ENCODE assay signal across 8 cellular contexts in the genomic region with DNA sequence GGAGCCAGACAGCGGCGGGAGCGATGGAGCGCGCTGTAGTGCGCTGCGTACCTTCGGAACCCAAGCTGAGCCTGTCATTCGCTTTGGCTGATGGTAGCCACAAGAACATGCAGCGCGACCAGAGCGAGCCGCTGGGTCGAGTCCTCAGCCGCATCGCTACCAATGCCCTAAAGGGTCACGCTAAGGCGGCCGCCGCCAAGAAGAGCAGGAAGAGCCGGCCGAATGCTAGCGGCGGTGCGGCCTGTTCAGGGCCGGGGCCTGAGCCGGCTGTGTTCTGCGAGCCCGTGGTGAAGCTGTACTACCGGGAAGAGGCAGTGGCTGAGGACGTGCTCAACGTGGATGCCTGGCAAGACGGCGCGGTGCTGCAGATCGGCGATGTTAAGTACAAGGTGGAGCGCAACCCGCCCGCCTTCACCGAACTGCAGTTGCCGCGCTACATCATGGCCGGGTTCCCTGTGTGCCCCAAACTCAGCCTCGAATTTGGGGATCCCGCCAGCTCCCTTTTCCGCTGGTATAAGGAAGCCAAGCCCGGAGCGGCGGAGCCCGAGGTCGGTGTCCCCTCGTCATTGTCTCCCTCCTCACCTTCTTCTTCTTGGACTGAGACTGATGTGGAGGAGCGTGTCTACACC. TPM values are rescaled to one million over a fixed set of nuclear protein-coding genes. Genes with fewer than 3 reads are reported as not detected.
DNase-seq lines count a peak whose midpoint lies in the region; ATAC-seq and TF ChIP-seq lines count a peak whose summit lies in the region.

No MANE protein-coding gene starts in this region.

- DNase-seq in AG20443 (ENCODE audit: low spot score): peak; percentile 56
- DNase-seq in T-helper 17 cell: peak; percentile 13 to 21 (median 19)
- DNase-seq in lung (ENCODE audit: low spot score): no peak
- no peak for DNase-seq in HuH-7.5 (ENCODE audit: low spot score)

- H3K36me3 Mint-ChIP-seq in T-helper 17 cell (ENCODE audit: low read depth): no peaks in the 10 kb centered on the region
- peaks cover 42% of the 10 kb centered on the region for H3K36me3 Mint-ChIP-seq in stimulated activated naive CD8-positive, alpha-beta T cell treated with anti-CD3 and anti-CD28 coated beads, Interleukin-15, Interleukin-2, amounts not matched to agents 100 ng/mL and 50 ng/mL, for 24 hours (ENCODE audit: low read depth)

- H3K27me3 Mint-ChIP-seq in T-helper 17 cell: no peaks in the 10 kb centered on the region
- no peaks in the 10 kb centered on the region for H3K27me3 Mint-ChIP-seq in stimulated activated naive CD8-positive, alpha-beta T cell treated with anti-CD3 and anti-CD28 coated beads, Interleukin-15, Interleukin-2, amounts not matched to agents 100 ng/mL and 50 ng/mL, for 24 hours

- no peaks in the 10 kb centered on the region for H3K27me3 ChIP-seq in lung (ENCODE audit: control insufficient read depth, insufficient read depth)

- peak; percentile 26 for ATAC-seq in GM18873 (IDR thresholded peaks at IDR 0.05; ENCODE audit: low FRiP score, unreplicated experiment)
- peak; percentile 15 for ATAC-seq in HG03095 (IDR thresholded peaks at IDR 0.05; ENCODE audit: unreplicated experiment)
- peak; percentile 52 for ATAC-seq in T-helper 17 cell
- peak; percentile 42 for ATAC-seq in lung (ENCODE audit: insufficient read depth, low FRiP score)

- no peak for TF ChIP-seq CTCF in lung (IDR thresholded peaks at IDR 0.05; ENCODE audit: control extremely low read depth, extremely low read depth)

- peaks cover 27% of the 10 kb centered on the region for H3K4me1 Mint-ChIP-seq in T-helper 17 cell
- H3K4me1 Mint-ChIP-seq in stimulated activated naive CD8-positive, alpha-beta T cell treated with anti-CD3 and anti-CD28 coated beads, Interleukin-15, Interleukin-2, amounts not matched to agents 100 ng/mL and 50 ng/mL, for 24 hours (ENCODE audit: low read depth): peaks cover 54% of the 10 kb centered on the region

- peaks cover 0 to 3% of the 10 kb centered on the region in 2 donors for H3K36me3 ChIP-seq in lung (ENCODE audit: control insufficient read depth in 2 of 2, insufficient read depth in 2 of 2, low read length in 2 of 2)

- peak overlapping the region; percentile 98 for H3K27ac Mint-ChIP-seq in T-helper 17 cell
- H3K27ac Mint-ChIP-seq in stimulated activated naive CD8-positive, alpha-beta T cell treated with anti-CD3 and anti-CD28 coated beads, Interleukin-15, Interleukin-2, amounts not matched to agents 100 ng/mL and 50 ng/mL, for 24 hours: peak overlapping the region; percentile 98

- WGBS in lung, 2 donors: 0% methylated on average over 53 to 54 of the region's 54 CpGs

- peak overlapping the region; percentile 72 for H3K4me3 ChIP-seq in lung

- peaks cover 6 to 8% of the 10 kb centered on the region in 2 donors for H3K4me1 ChIP-seq in lung (ENCODE audit: control insufficient read depth in 2 of 2, insufficient read depth in 2 of 2, low read length in 2 of 2)

- H3K9me3 Mint-ChIP-seq in stimulated activated naive CD8-positive, alpha-beta T cell treated with anti-CD3 and anti-CD28 coated beads, Interleukin-15, Interleukin-2, amounts not matched to agents 100 ng/mL and 50 ng/mL, for 24 hours: no peaks in the 10 kb centered on the region

- H3K9me3 ChIP-seq in T-helper 17 cell (ENCODE audit: control insufficient read depth, low read length, poor library complexity, severe bottlenecking): no peaks in the 10 kb centered on the region
- H3K9me3 ChIP-seq in lung (ENCODE audit: control insufficient read depth in 2 of 2, insufficient read depth in 1 of 2, low read length in 1 of 2): no peaks in the 10 kb centered on the region

- peak overlapping the region; percentile 89 for H3K4me3 Mint-ChIP-seq in T-helper 17 cell
- peak overlapping the region; percentile 97 for H3K4me3 Mint-ChIP-seq in stimulated activated naive CD8-positive, alpha-beta T cell treated with anti-CD3 and anti-CD28 coated beads, Interleukin-15, Interleukin-2, amounts not matched to agents 100 ng/mL and 50 ng/mL, for 24 hours

- peak overlapping the region; percentile 96 for H3K27ac ChIP-seq in cingulate gyrus (ENCODE audit: low read depth, low read length)
- peak overlapping the region; percentile 88 to 97 for H3K27ac ChIP-seq in lung (ENCODE audit: low read depth in 1 of 2, low read length in 1 of 2)

RNA-seq across cellular contexts. Expression of a gene that starts 0.5 kb away (rescaled TPM):
- total RNA-seq in T-helper 17 cell (10 to 100 TPM; 30.2 to 31.7 TPM), lung (10 to 100 TPM; 10.5 to 24.5 TPM)
- 1 to 10 TPM; 3.9 to 9.3 TPM for polyA plus RNA-seq in lung

RNA-seq across cellular contexts. Expression of a gene that starts 12.4 kb away (rescaled TPM):
- total RNA-seq in T-helper 17 cell: under 1 TPM; 0.07 to 0.23 TPM
- 10 to 100 TPM; 13.4 to 37.8 TPM for total RNA-seq in lung
- polyA plus RNA-seq in lung: 1 to 10 TPM; 3.3 to 8.0 TPM

RNA-seq across cellular contexts. Expression of a gene that starts 40.6 kb away (rescaled TPM):
- total RNA-seq in T-helper 17 cell: 10 to 100 TPM; 69.0 to 71.3 TPM
- total RNA-seq in lung: 100 to 1,000 TPM; 143 to 202 TPM
- 100 to 1,000 TPM; 187 to 232 TPM for polyA plus RNA-seq in lung

Comparison
In these comparisons a context has a peak if more than half of its experiments do, and no peak if none do; other contexts are left out.
1. DNase-seq: peak in AG20443 (single experiment) and T-helper 17 cell (3 of 3); none in lung (single experiment) and HuH-7.5 (single experiment).
2. RNA of a gene that starts 12.4 kb away (total RNA-seq): 13.4 to 37.8 TPM in lung; 0.07 to 0.23 TPM in T-helper 17 cell; every median in the first group is over 10 times any median in the second.
3. Peak in every context shown above with its lines, with median percentiles within 50 percentile points of each other: ATAC-seq.